Comparison of ENCODE assay signal across 8 cellular contexts in genomic region chr2:45611020-45611737, GRCh38. TPM values are rescaled to one million over a fixed set of nuclear protein-coding genes. Genes with fewer than 3 reads are reported as not detected.
DNase-seq lines count a peak whose midpoint lies in the region; ATAC-seq, FAIRE-seq and TF ChIP-seq lines count a peak whose summit lies in the region.

Gene SRBD1 (minus strand): TSS chr2:45611267. CDS start chr2:45605441, 5,826 bp downstream.

- ATAC-seq in GM18498 (IDR thresholded peaks at IDR 0.05; ENCODE audit: unreplicated experiment): peak; percentile 93
- peak; percentile 87 for ATAC-seq in HG02938 (IDR thresholded peaks at IDR 0.05; ENCODE audit: unreplicated experiment)
- peak; percentile 98 for ATAC-seq in left ventricle myocardium superior
- peak; percentile 98 to 99 (median 98) for ATAC-seq in psoas muscle

- FAIRE-seq in urothelium cell line (lab: Jason Lieb, UNC): no peak

- intact Hi-C loops in left ventricle myocardium superior (cut with micrococcal nuclease) (no loop called here), psoas muscle (cut with DNase I) (no loop called here)

- H3K9me3 ChIP-seq in psoas muscle: no peaks in the 10 kb centered on the region

- H3K4me1 ChIP-seq in psoas muscle: peaks cover 9% of the 10 kb centered on the region

- H3K4me3 ChIP-seq in psoas muscle: peak within 1 kb of the TSS; percentile 86

- WGBS in psoas muscle, 3 donors: 2 to 3% (median 3%) methylated on average over 43 of the region's 43 CpGs

- peak; percentile 93 to 96 for DNase-seq in NCI-H187 (lab: John Stamatoyannopoulos, UW)
- peak; percentile 60 to 94 (median 81) for DNase-seq in T-helper 2 cell
- DNase-seq in anterior cingulate cortex (lab: John Stamatoyannopoulos, UW): peak; percentile 40 to 97 (median 90)
- peak; percentile 96 for DNase-seq in left ventricle myocardium superior
- peak; percentile 94 to 96 for DNase-seq in psoas muscle
- peak; percentile 97 for DNase-seq in urothelium cell line (ENCODE audit: low spot score)

- no peaks in the 10 kb centered on the region for H3K27me3 ChIP-seq in psoas muscle (ENCODE audit: insufficient read depth in 3 of 3, low read length in 2 of 3)

- H3K36me3 ChIP-seq in psoas muscle (ENCODE audit: insufficient read depth in 1 of 2, low read depth in 1 of 2): no peaks in the 10 kb centered on the region

- TF ChIP-seq CTCF in psoas muscle (IDR thresholded peaks at IDR 0.05): no peak

- peak within 1 kb of the TSS; percentile 91 for H3K27ac ChIP-seq in psoas muscle

RNA-seq across cellular contexts. Expression of gene SRBD1, which starts in this region (rescaled TPM):
- total RNA-seq in left ventricle myocardium superior (6.3 TPM), psoas muscle (1 to 10 TPM; 4.0 to 6.4 (median 4.9) TPM)
- 1 to 10 TPM; 2.3 to 3.0 (median 3.0) TPM for polyA plus RNA-seq in psoas muscle

Comparison
In these comparisons a context has a peak if more than half of its experiments do, and no peak if none do; other contexts are left out.
1. Peak in every context shown above with its lines: DNase-seq, ATAC-seq, H3K4me3 ChIP-seq and H3K27ac ChIP-seq.